17 cellular contexts compared by ENCODE assay signal in the genomic region with DNA sequence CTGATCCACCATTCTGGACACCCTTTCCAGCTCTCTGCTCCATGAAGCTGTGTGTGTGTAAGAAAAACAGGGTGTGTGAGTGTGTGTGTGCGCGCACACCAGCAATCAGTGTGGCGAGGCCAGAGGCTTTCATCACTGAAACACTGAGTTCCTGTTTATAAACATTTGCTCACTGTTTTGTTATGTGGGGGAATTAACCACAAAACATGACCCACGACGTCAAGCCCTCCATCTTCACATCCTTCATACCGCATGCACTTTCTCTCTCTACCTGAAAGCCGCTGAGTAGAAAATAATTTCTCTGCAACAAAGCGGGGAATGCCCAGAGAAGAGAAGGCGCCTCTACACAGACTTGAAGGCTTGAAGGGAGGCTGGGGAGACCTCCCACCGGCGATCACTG.
DNase-seq lines count a peak whose midpoint lies in the region; ATAC-seq, FAIRE-seq and TF ChIP-seq lines count a peak whose summit lies in the region.
"Had no signal": no experiment of that assay in that cellular context is flagged by ENCODE, and none has a peak within 500 bp of the region (broad histone marks: within the 10 kb centered on the region; RNA-seq: fewer than 3 reads in every experiment).

No MANE protein-coding gene starts in this region.

- H3K9ac ChIP-seq in GM12878 (ENCODE audit: control insufficient read depth, insufficient read depth, low read length), result no peak overlapping the region

- H3K36me3 ChIP-seq in GM12878 (ENCODE audit: control insufficient read depth in 2 of 2, insufficient read depth in 2 of 2, low read length in 1 of 2), result no peaks in the 10 kb centered on the region
- H3K36me3 ChIP-seq in prostate gland, result no peaks in the 10 kb centered on the region
- H3K36me3 ChIP-seq: pancreas had no signal

- H3K4me1 ChIP-seq in GM12878 (ENCODE audit: control insufficient read depth, insufficient read depth, low read length), result peaks cover 6% of the 10 kb centered on the region
- no peaks in the 10 kb centered on the region for H3K4me1 ChIP-seq in prostate gland (replicated peaks)

- intact Hi-C loops in activated CD4-positive, alpha-beta T cell treated with anti-CD3 and anti-CD28 coated beads, Interleukin-2, amount 10 ng/mL, durations not matched to agents 24 days and 14 days (cut with micrococcal nuclease), result loop anchor here (2.0 kb wide), 1 partner anchor 14 kb away; no protein-coding TSS in a partner anchor
- intact Hi-C loops in GM12878 (cut with micrococcal nuclease; ENCODE audit: unreplicated experiment), result no loop called here
- intact Hi-C loops in prostate gland (cut with DNase I), result no loop called here

- RAD21 ChIA-PET in GM12878 (lab: Charles Lee; ENCODE audit: unreplicated experiment), result no interaction called here

- no TSS peak for BruUV-seq in GM12878 (replicated peaks; lab: Mats Ljungman, UMichigan)

- H3K27me3 ChIP-seq in GM12878 (replicated peaks in 1 of 2; ENCODE audit: control insufficient read depth in 2 of 2, insufficient read depth in 2 of 2, low read length in 1 of 2), result no peaks in the 10 kb centered on the region
- H3K27me3 ChIP-seq in prostate gland (replicated peaks; ENCODE audit: insufficient read depth), result no peaks in the 10 kb centered on the region
- H3K27me3 ChIP-seq: pancreas had no signal

- POLR2A ChIA-PET in GM12878 (lab: Charles Lee), result interaction anchor here (0.6 to 0.8 kb wide), 2 partner anchors 147 to 347 kb away, joined by 3 to 4 read pairs; no protein-coding TSS in a partner anchor

- FAIRE-seq in GM12878 (lab: Jason Lieb, UNC), result no peak
- FAIRE-seq: A549, pancreas, TTC549 had no signal

- WGBS in GM12878 (ENCODE audit: insufficient coverage, insufficient replicate concordance, low lambda C conversion rate, missing lambda C conversion rate), result 68% methylated on average over 11 of the region's 11 CpGs
- 94% methylated on average over 11 of the region's 11 CpGs for WGBS in prostate gland

- H4K20me1 ChIP-seq in GM12878 (ENCODE audit: control insufficient read depth, insufficient read depth), result no peaks in the 10 kb centered on the region

- no peaks in the 10 kb centered on the region for H3K36me3 Mint-ChIP-seq in activated CD4-positive, alpha-beta T cell treated with anti-CD3 and anti-CD28 coated beads, Interleukin-2, amount 10 ng/mL, durations not matched to agents 24 days and 14 days (ENCODE audit: low read depth)
- no peaks in the 10 kb centered on the region for H3K36me3 Mint-ChIP-seq in T-helper 17 cell (ENCODE audit: low read depth)
- H3K36me3 Mint-ChIP-seq in type B pancreatic cell, result no peaks in the 10 kb centered on the region

- no peaks in the 10 kb centered on the region for H3K9me3 ChIP-seq in T-helper 17 cell (ENCODE audit: control insufficient read depth, low read length, poor library complexity, severe bottlenecking)
- no peaks in the 10 kb centered on the region for H3K9me3 ChIP-seq in GM12878 (replicated peaks; ENCODE audit: control insufficient read depth, insufficient read depth, low read length)
- no peaks in the 10 kb centered on the region for H3K9me3 ChIP-seq in prostate gland
- H3K9me3 ChIP-seq: A549, pancreas had no signal

- H3K4me3 ChIP-seq in GM12878 (no peak overlapping the region), prostate gland (no peak overlapping the region)
- H3K4me3 ChIP-seq: A549, pancreas had no signal

- 0 out of 4 replicates have a peak, but pooled peaks of 1 of the 2 experiments have one; percentile 13 for TF ChIP-seq EP300 in GM12878 (IDR thresholded peaks at IDR 0.05; ENCODE audit: borderline replicate concordance in 1 of 2, control insufficient read depth in 1 of 2, low read depth in 2 of 2, low read length in 2 of 2)

- SMC1A ChIA-PET in GM12878 (lab: Charles Lee; ENCODE audit: uncharacterized antibody, unreplicated experiment), result no interaction called here

- no peaks in the 10 kb centered on the region for H3K9me3 Mint-ChIP-seq in activated CD4-positive, alpha-beta T cell treated with anti-CD3 and anti-CD28 coated beads, Interleukin-2, amount 10 ng/mL, durations not matched to agents 24 days and 14 days
- no peaks in the 10 kb centered on the region for H3K9me3 Mint-ChIP-seq in type B pancreatic cell

- in situ Hi-C loops in GM12878 (cut with MboI), result no loop called here

- H3K4me1 Mint-ChIP-seq in activated CD4-positive, alpha-beta T cell treated with anti-CD3 and anti-CD28 coated beads, Interleukin-2, amount 10 ng/mL, durations not matched to agents 24 days and 14 days, result peaks cover 37% of the 10 kb centered on the region
- H3K4me1 Mint-ChIP-seq in T-helper 17 cell (peaks cover 33% of the 10 kb centered on the region), type B pancreatic cell (ENCODE audit: unreplicated experiment) (peaks cover 22% of the 10 kb centered on the region)

- TF ChIP-seq CTCF in GM12878 (IDR thresholded peaks at IDR 0.05 in 2 of 3, conservative IDR thresholded peaks at IDR 0.05 in 1 of 3; ENCODE audit: control insufficient read depth in 2 of 3, extremely low read depth in 1 of 3, insufficient read depth in 1 of 3, low read depth in 3 of 3, low read length in 3 of 3) (no peak), prostate gland (IDR thresholded peaks at IDR 0.05) (no peak), type B pancreatic cell (conservative IDR thresholded peaks at IDR 0.05) (no peak)

- 0 out of 2 replicates have a peak, but pooled peaks have one; percentile 1 for TF ChIP-seq RAD21 in GM12878 (IDR thresholded peaks at IDR 0.05; ENCODE audit: insufficient read depth, low read depth, low read length)

- H3K4me3 Mint-ChIP-seq in activated CD4-positive, alpha-beta T cell treated with anti-CD3 and anti-CD28 coated beads, Interleukin-2, amount 10 ng/mL, durations not matched to agents 24 days and 14 days, result peak overlapping the region; percentile 62
- peak overlapping the region; percentile 80 for H3K4me3 Mint-ChIP-seq in T-helper 17 cell
- H3K4me3 Mint-ChIP-seq in type B pancreatic cell, result no peak overlapping the region

- peak overlapping the region; percentile 93 for H3K27ac Mint-ChIP-seq in activated CD4-positive, alpha-beta T cell treated with anti-CD3 and anti-CD28 coated beads, Interleukin-2, amount 10 ng/mL, durations not matched to agents 24 days and 14 days
- H3K27ac Mint-ChIP-seq in T-helper 17 cell (peak overlapping the region; percentile 95), type B pancreatic cell (no peak overlapping the region)

- peak; percentile 90 for ATAC-seq in T-helper 17 cell
- peak; percentile 42; the same call in 2 of the 3 replicates for ATAC-seq in GM12878
- ATAC-seq: A549, left ventricle myocardium superior, pancreas, PC-3 had no signal

- H3K4me2 ChIP-seq in GM12878 (ENCODE audit: control insufficient read depth, insufficient read depth), result no peak overlapping the region; the same call in 1 of the 2 replicates
- H3K4me2 ChIP-seq: A549 had no signal

- peaks cover 6% of the 10 kb centered on the region for H3K27me3 Mint-ChIP-seq in activated CD4-positive, alpha-beta T cell treated with anti-CD3 and anti-CD28 coated beads, Interleukin-2, amount 10 ng/mL, durations not matched to agents 24 days and 14 days
- no peaks in the 10 kb centered on the region for H3K27me3 Mint-ChIP-seq in T-helper 17 cell
- H3K27me3 Mint-ChIP-seq in type B pancreatic cell, result no peaks in the 10 kb centered on the region

- H3K79me2 ChIP-seq in GM12878 (ENCODE audit: control insufficient read depth, insufficient read depth, low read length), result no peaks in the 10 kb centered on the region

- CTCF ChIA-PET in GM12878 (lab: Yijun Ruan, JAX), result no interaction called here

- H3K27ac ChIP-seq in GM12878 (ENCODE audit: control insufficient read depth, insufficient read depth) (no peak overlapping the region), prostate gland (no peak overlapping the region)
- H3K27ac ChIP-seq: pancreas had no signal

- no peak for TF ChIP-seq POLR2A in GM12878 (IDR thresholded peaks at IDR 0.05; ENCODE audit: low read depth, low read length)
- TF ChIP-seq POLR2A in prostate gland (IDR thresholded peaks at IDR 0.05), result no peak

- no peak overlapping the region for H2AFZ ChIP-seq in GM12878 (ENCODE audit: control insufficient read depth, low read depth, low read length)

- peak; percentile 86 for DNase-seq in activated CD4-positive, alpha-beta T cell treated with anti-CD3 and anti-CD28 coated beads, Interleukin-2, amount 10 ng/mL, durations not matched to agents 24 days and 14 days
- no peak for DNase-seq in activated CD4-positive, alpha-beta T cell treated with anti-CD3 and anti-CD28 coated beads for 48 hours
- peak in 2 of 3 donors; percentile 38 to 39 for DNase-seq in T-helper 17 cell
- DNase-seq in GM12878 (ENCODE audit: low read depth, low spot score), result no peak
- DNase-seq in stimulated activated naive CD4-positive, alpha-beta T cell (lab: John Stamatoyannopoulos, UW), result peak in 4 of 6 experiments; percentile 25 to 75 (median 64)
- DNase-seq in prostate gland (ENCODE audit: low spot score), result no peak
- no peak for DNase-seq in Ammon's horn (ENCODE audit: low spot score)
- no peak for DNase-seq in type B pancreatic cell (ENCODE audit: extremely low spot score, unreplicated experiment)
- DNase-seq: DMS53; glutamatergic neuron; left ventricle myocardium superior; NCI-H2171 treated with DMSO at 0.1 percent for 48 hours; pancreas; PC-3; stimulated activated CD4-positive, alpha-beta T cell treated with anti-CD3 and anti-CD28 coated beads, Interleukin-1b, Interleukin-23, amount 100 ng/mL, for 48 hours had no signal

TF ChIP-seq in GM12878, 131 proteins besides CTCF, POLR2A, EP300 and RAD21 (continues in another document):
- TF ChIP-seq RUNX3 (IDR thresholded peaks at IDR 0.05; ENCODE audit: low read length) (peak; percentile 96), RFX5 (IDR thresholded peaks at IDR 0.05; ENCODE audit: low read depth, low read length) (no peak), CREM (IDR thresholded peaks at IDR 0.05; ENCODE audit: low read depth) (peak; percentile 82), YY1 (IDR thresholded peaks at IDR 0.05; ENCODE audit: low read depth, low read length) (peak; percentile 58; the same call in 1 of the 2 replicates), SPI1 (IDR thresholded peaks at IDR 0.05; ENCODE audit: borderline replicate concordance, insufficient read depth, low read depth, low read length) (0 out of 2 replicates have a peak, but pooled peaks have one; percentile 42), EED (IDR thresholded peaks at IDR 0.05; ENCODE audit: low read depth) (0 out of 2 replicates have a peak, but pooled peaks have one; percentile 28), BCL11A (IDR thresholded peaks at IDR 0.05; ENCODE audit: low read depth, low read length) (peak; percentile 19; the same call in 1 of the 2 replicates), BHLHE40 (IDR thresholded peaks at IDR 0.05; ENCODE audit: borderline replicate concordance in 1 of 2, low read depth in 2 of 2, low read length in 1 of 2) (peak in 1 of 2 experiments; percentile 50; a peak in 2 of 4 replicates), CREB1 (IDR thresholded peaks at IDR 0.05; ENCODE audit: low read depth) (peak; percentile 81)

Comparison
In these comparisons a context has a peak if more than half of its experiments do, and no peak if none do; other contexts are left out.
1. DNase-seq: peak in activated CD4-positive, alpha-beta T cell treated with anti-CD3 and anti-CD28 coated beads, Interleukin-2, amount 10 ng/mL, durations not matched to agents 24 days and 14 days (single experiment), T-helper 17 cell (2 of 3) and stimulated activated naive CD4-positive, alpha-beta T cell (4 of 6); none in activated CD4-positive, alpha-beta T cell treated with anti-CD3 and anti-CD28 coated beads for 48 hours (single experiment), GM12878 (single experiment), prostate gland (single experiment), Ammon's horn (single experiment) and type B pancreatic cell (single experiment).